ENCODE assay signal across 9 cellular contexts in the genomic region with DNA sequence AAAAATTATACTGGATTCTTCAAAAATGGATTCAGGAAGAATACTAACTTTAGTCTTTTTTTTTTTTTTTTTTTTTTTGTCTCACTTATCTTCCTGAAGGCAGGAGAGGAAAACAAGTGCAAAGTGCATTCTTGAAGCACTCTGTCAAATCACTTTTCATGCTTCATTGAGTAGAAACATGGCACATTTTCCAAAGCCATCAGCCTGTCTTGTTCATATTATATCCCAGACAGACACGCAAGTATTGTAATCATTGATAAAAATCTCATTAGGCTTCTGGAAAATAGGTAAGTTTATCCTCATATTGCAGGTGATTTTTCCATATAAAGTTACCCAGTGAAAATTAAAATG. TPM values are rescaled to one million over a fixed set of nuclear protein-coding genes. Genes with fewer than 3 reads are reported as not detected.
DNase-seq lines count a peak whose midpoint lies in the region; ATAC-seq lines count a peak whose summit lies in the region.
"Had no signal": no experiment of that assay in that cellular context is flagged by ENCODE, and none has a peak within 500 bp of the region (broad histone marks: within the 10 kb centered on the region; RNA-seq: fewer than 3 reads in every experiment).

No MANE protein-coding gene starts in this region.

- H3K4me1 Mint-ChIP-seq in activated CD4-positive, alpha-beta T cell treated with anti-CD3 and anti-CD28 coated beads, Interleukin-2, amount 10 ng/mL, durations not matched to agents 7 days and 5 days, result peaks cover 26% of the 10 kb centered on the region
- peaks cover 27% of the 10 kb centered on the region for H3K4me1 Mint-ChIP-seq in activated CD4-positive, alpha-beta memory T cell treated with anti-CD3 and anti-CD28 coated beads for 36 hours (ENCODE audit: low read depth)
- peaks cover 11% of the 10 kb centered on the region for H3K4me1 Mint-ChIP-seq in stimulated activated effector memory CD8-positive, alpha-beta T cell treated with anti-CD3 and anti-CD28 coated beads, Interleukin-12 subunit alpha, Interleukin-12 subunit beta, amount 100 ng/mL, for 72 hours
- no peaks in the 10 kb centered on the region for H3K4me1 Mint-ChIP-seq in stimulated activated naive CD8-positive, alpha-beta T cell treated with anti-CD3 and anti-CD28 coated beads, Interleukin-15, amount 100 ng/mL, for 72 hours

- peaks cover 2% of the 10 kb centered on the region for H3K36me3 Mint-ChIP-seq in activated CD4-positive, alpha-beta T cell treated with anti-CD3 and anti-CD28 coated beads, Interleukin-2, amount 10 ng/mL, durations not matched to agents 7 days and 5 days (ENCODE audit: low read depth)
- peaks cover 7% of the 10 kb centered on the region for H3K36me3 Mint-ChIP-seq in activated CD4-positive, alpha-beta memory T cell treated with anti-CD3 and anti-CD28 coated beads for 36 hours
- H3K36me3 Mint-ChIP-seq in stimulated activated effector memory CD8-positive, alpha-beta T cell treated with anti-CD3 and anti-CD28 coated beads, Interleukin-12 subunit alpha, Interleukin-12 subunit beta, amount 100 ng/mL, for 72 hours, result peaks cover 10% of the 10 kb centered on the region

- POLR2A ChIA-PET in activated CD4-positive, alpha-beta T cell treated with anti-CD3 and anti-CD28 coated beads, Interleukin-2, amount 10 ng/mL, durations not matched to agents 7 days and 5 days (lab: Charles Lee), result no interaction called here
- POLR2A ChIA-PET in activated CD4-positive, alpha-beta memory T cell treated with anti-CD3 and anti-CD28 coated beads for 36 hours (lab: Charles Lee), result no interaction called here

- H3K4me3 ChIP-seq in iPS-15b (ENCODE audit: low read depth, low read length), result peak overlapping the region; percentile 95

- H3K9me3 Mint-ChIP-seq in activated CD4-positive, alpha-beta T cell treated with anti-CD3 and anti-CD28 coated beads, Interleukin-2, amount 10 ng/mL, durations not matched to agents 7 days and 5 days, result no peaks in the 10 kb centered on the region
- no peaks in the 10 kb centered on the region for H3K9me3 Mint-ChIP-seq in activated CD4-positive, alpha-beta memory T cell treated with anti-CD3 and anti-CD28 coated beads for 36 hours
- no peaks in the 10 kb centered on the region for H3K9me3 Mint-ChIP-seq in stimulated activated effector memory CD8-positive, alpha-beta T cell treated with anti-CD3 and anti-CD28 coated beads, Interleukin-12 subunit alpha, Interleukin-12 subunit beta, amount 100 ng/mL, for 72 hours
- H3K9me3 Mint-ChIP-seq in stimulated activated naive CD8-positive, alpha-beta T cell treated with anti-CD3 and anti-CD28 coated beads, Interleukin-15, amount 100 ng/mL, for 72 hours, result no peaks in the 10 kb centered on the region

- CTCF ChIA-PET in activated CD4-positive, alpha-beta T cell treated with anti-CD3 and anti-CD28 coated beads, Interleukin-2, amount 10 ng/mL, durations not matched to agents 7 days and 5 days (lab: Charles Lee), result interaction anchor here (1.1 to 3.2 kb wide), 2 partner anchors 13 kb away, joined by 3 to 14 read pairs; no protein-coding TSS in a partner anchor
- CTCF ChIA-PET in activated CD4-positive, alpha-beta memory T cell treated with anti-CD3 and anti-CD28 coated beads for 36 hours (lab: Charles Lee), result interaction anchor here (1.1 to 3.9 kb wide), 4 partner anchors 10 to 189 kb away, joined by 3 to 31 read pairs (median 12); a partner anchor contains a TSS

- no peaks in the 10 kb centered on the region for H3K27me3 ChIP-seq in iPS-15b (ENCODE audit: control insufficient read depth, insufficient read depth, low read length)

- no peak for ATAC-seq in stimulated activated effector memory CD8-positive, alpha-beta T cell treated with anti-CD3 and anti-CD28 coated beads, Interleukin-12 subunit alpha, Interleukin-12 subunit beta, amount 100 ng/mL, for 72 hours
- no peak for ATAC-seq in stimulated activated naive CD8-positive, alpha-beta T cell treated with anti-CD3 and anti-CD28 coated beads, Interleukin-15, amount 100 ng/mL, for 72 hours

- H3K27me3 Mint-ChIP-seq in activated CD4-positive, alpha-beta T cell treated with anti-CD3 and anti-CD28 coated beads, Interleukin-2, amount 10 ng/mL, durations not matched to agents 7 days and 5 days, result no peaks in the 10 kb centered on the region
- H3K27me3 Mint-ChIP-seq in activated CD4-positive, alpha-beta memory T cell treated with anti-CD3 and anti-CD28 coated beads for 36 hours, result no peaks in the 10 kb centered on the region
- H3K27me3 Mint-ChIP-seq in stimulated activated naive CD8-positive, alpha-beta T cell treated with anti-CD3 and anti-CD28 coated beads, Interleukin-15, amount 100 ng/mL, for 72 hours, result no peaks in the 10 kb centered on the region

- H3K27ac Mint-ChIP-seq in activated CD4-positive, alpha-beta T cell treated with anti-CD3 and anti-CD28 coated beads, Interleukin-2, amount 10 ng/mL, durations not matched to agents 7 days and 5 days, result peak overlapping the region; percentile 92
- peak overlapping the region; percentile 87 for H3K27ac Mint-ChIP-seq in activated CD4-positive, alpha-beta memory T cell treated with anti-CD3 and anti-CD28 coated beads for 36 hours
- H3K27ac Mint-ChIP-seq in stimulated activated effector memory CD8-positive, alpha-beta T cell treated with anti-CD3 and anti-CD28 coated beads, Interleukin-12 subunit alpha, Interleukin-12 subunit beta, amount 100 ng/mL, for 72 hours, result peak overlapping the region; percentile 93
- H3K27ac Mint-ChIP-seq in stimulated activated naive CD8-positive, alpha-beta T cell treated with anti-CD3 and anti-CD28 coated beads, Interleukin-15, amount 100 ng/mL, for 72 hours, result peak overlapping the region in 1 of 2 donors; percentile 30

- no peak overlapping the region for H3K9ac ChIP-seq in iPS-15b (ENCODE audit: low read depth, low read length)

- intact Hi-C loops in activated CD4-positive, alpha-beta memory T cell treated with anti-CD3 and anti-CD28 coated beads for 36 hours (cut with micrococcal nuclease), result loop anchor here (2.0 to 10.0 kb wide), 3 partner anchors 581 to 863 kb away; a partner anchor contains a TSS

- no peak for DNase-seq in activated CD4-positive, alpha-beta T cell treated with anti-CD3 and anti-CD28 coated beads, Interleukin-2, amount 10 ng/mL, durations not matched to agents 7 days and 5 days
- no peak for DNase-seq in activated CD4-positive, alpha-beta T cell treated with anti-CD3 and anti-CD28 coated beads, Interleukin-2, amount 50 U/mL, for 4 hours
- DNase-seq in activated CD4-positive, alpha-beta memory T cell treated with anti-CD3 and anti-CD28 coated beads for 36 hours, result no peak
- no peak for DNase-seq in stimulated activated effector memory CD8-positive, alpha-beta T cell treated with anti-CD3 and anti-CD28 coated beads, Interleukin-12 subunit alpha, Interleukin-12 subunit beta, amount 100 ng/mL, for 72 hours (ENCODE audit: low spot score in 2 of 2)
- DNase-seq in effector CD8-positive, alpha-beta T cell (lab: John Stamatoyannopoulos, UW), result no peak
- DNase-seq in stimulated activated naive CD8-positive, alpha-beta T cell treated with anti-CD3 and anti-CD28 coated beads, Interleukin-15, amount 100 ng/mL, for 72 hours, result no peak
- no peak for DNase-seq in NCI-H524 (lab: John Stamatoyannopoulos, UW)
- DNase-seq: C1 segment of cervical spinal cord had no signal

- H3K9me3 ChIP-seq in iPS-15b (ENCODE audit: control insufficient read depth, insufficient read depth, low read length), result no peaks in the 10 kb centered on the region

- no peaks in the 10 kb centered on the region for H3K36me3 ChIP-seq in iPS-15b (ENCODE audit: control insufficient read depth, insufficient read depth, low read length)

- H3K4me1 ChIP-seq in iPS-15b (ENCODE audit: control insufficient read depth, insufficient read depth, low read length), result no peaks in the 10 kb centered on the region

- H3K4me3 Mint-ChIP-seq in activated CD4-positive, alpha-beta T cell treated with anti-CD3 and anti-CD28 coated beads, Interleukin-2, amount 10 ng/mL, durations not matched to agents 7 days and 5 days, result peak overlapping the region; percentile 94
- H3K4me3 Mint-ChIP-seq in activated CD4-positive, alpha-beta memory T cell treated with anti-CD3 and anti-CD28 coated beads for 36 hours, result no peak overlapping the region
- peak overlapping the region; percentile 91 for H3K4me3 Mint-ChIP-seq in stimulated activated effector memory CD8-positive, alpha-beta T cell treated with anti-CD3 and anti-CD28 coated beads, Interleukin-12 subunit alpha, Interleukin-12 subunit beta, amount 100 ng/mL, for 72 hours
- peak overlapping the region in 1 of 2 donors; percentile 98 for H3K4me3 Mint-ChIP-seq in stimulated activated naive CD8-positive, alpha-beta T cell treated with anti-CD3 and anti-CD28 coated beads, Interleukin-15, amount 100 ng/mL, for 72 hours

RNA-seq across cellular contexts. Expression of a gene that starts 1.3 kb away (rescaled TPM):
- total RNA-seq in activated CD4-positive, alpha-beta T cell treated with anti-CD3 and anti-CD28 coated beads, Interleukin-2, amount 10 ng/mL, durations not matched to agents 7 days and 5 days, result 1 to 10 TPM; 1.7 to 2.1 TPM
- total RNA-seq in activated CD4-positive, alpha-beta memory T cell treated with anti-CD3 and anti-CD28 coated beads for 36 hours, result 1 to 10 TPM; 3.7 to 4.3 TPM
